ENCODE assay signal across 9 cellular contexts in genomic region chr1:96416690-96417444, GRCh38.
A peak's percentile ranks its signal among the peaks of the same experiment; 100 is the strongest.
DNase-seq lines count a peak whose midpoint lies in the region; ATAC-seq lines count a peak whose summit lies in the region.
"Had no signal": no experiment of that assay in that cellular context is flagged by ENCODE, and none has a peak within 500 bp of the region (broad histone marks: within the 10 kb centered on the region; RNA-seq: fewer than 3 reads in every experiment).

No MANE protein-coding gene starts in this region.

- no peak overlapping the region for H3K27ac Mint-ChIP-seq in activated CD4-positive, alpha-beta T cell treated with anti-CD3 and anti-CD28 coated beads, Interleukin-2, amount 10 ng/mL, durations not matched to agents 24 days and 14 days
- no peak overlapping the region for H3K27ac Mint-ChIP-seq in activated T-helper 17 cell treated with anti-CD3 and anti-CD28 coated beads, Interleukin-2, amount 50 U/mL, for 72 hours

- H3K27me3 Mint-ChIP-seq in activated CD4-positive, alpha-beta T cell treated with anti-CD3 and anti-CD28 coated beads, Interleukin-2, amount 10 ng/mL, durations not matched to agents 24 days and 14 days = no peaks in the 10 kb centered on the region
- no peaks in the 10 kb centered on the region for H3K27me3 Mint-ChIP-seq in activated T-helper 17 cell treated with anti-CD3 and anti-CD28 coated beads, Interleukin-2, amount 50 U/mL, for 72 hours

- no peaks in the 10 kb centered on the region for H3K4me1 Mint-ChIP-seq in activated CD4-positive, alpha-beta T cell treated with anti-CD3 and anti-CD28 coated beads, Interleukin-2, amount 10 ng/mL, durations not matched to agents 24 days and 14 days
- no peaks in the 10 kb centered on the region for H3K4me1 Mint-ChIP-seq in activated T-helper 17 cell treated with anti-CD3 and anti-CD28 coated beads, Interleukin-2, amount 50 U/mL, for 72 hours

- intact Hi-C loops in sciatic nerve (cut with DNase I) = no loop called here
- intact Hi-C loops in activated CD4-positive, alpha-beta T cell treated with anti-CD3 and anti-CD28 coated beads, Interleukin-2, amount 10 ng/mL, durations not matched to agents 24 days and 14 days (cut with micrococcal nuclease) = no loop called here

- no peak overlapping the region for H3K4me3 Mint-ChIP-seq in activated CD4-positive, alpha-beta T cell treated with anti-CD3 and anti-CD28 coated beads, Interleukin-2, amount 10 ng/mL, durations not matched to agents 24 days and 14 days
- H3K4me3 Mint-ChIP-seq in activated T-helper 17 cell treated with anti-CD3 and anti-CD28 coated beads, Interleukin-2, amount 50 U/mL, for 72 hours = no peak overlapping the region

- H3K36me3 Mint-ChIP-seq in activated CD4-positive, alpha-beta T cell treated with anti-CD3 and anti-CD28 coated beads, Interleukin-2, amount 10 ng/mL, durations not matched to agents 24 days and 14 days (ENCODE audit: low read depth) = no peaks in the 10 kb centered on the region
- H3K36me3 Mint-ChIP-seq in activated T-helper 17 cell treated with anti-CD3 and anti-CD28 coated beads, Interleukin-2, amount 50 U/mL, for 72 hours (ENCODE audit: low read depth) = no peaks in the 10 kb centered on the region

- DNase-seq in GM19238 (ENCODE audit: insufficient read length, low spot score) (peak; percentile 9), RPMI7951 (ENCODE audit: low read depth) (peak; percentile 35), sciatic nerve (ENCODE audit: low spot score) (no peak), DMS79 treated with DMSO at 0.1 percent for 48 hours (lab: John Stamatoyannopoulos, UW) (no peak), Ammon's horn (ENCODE audit: low spot score) (no peak)
- no peak for DNase-seq in activated CD4-positive, alpha-beta T cell treated with anti-CD3 and anti-CD28 coated beads, Interleukin-2, amount 10 ng/mL, durations not matched to agents 24 days and 14 days
- DNase-seq: activated gamma-delta T cell had no signal

- ATAC-seq in HG02870 (IDR thresholded peaks at IDR 0.05; ENCODE audit: unreplicated experiment) (peak; percentile 99), sciatic nerve (peak; percentile 55)
- ATAC-seq in activated T-helper 17 cell treated with anti-CD3 and anti-CD28 coated beads, Interleukin-2, amount 50 U/mL, for 72 hours (replicated peaks) = no peak

- H3K9me3 Mint-ChIP-seq in activated CD4-positive, alpha-beta T cell treated with anti-CD3 and anti-CD28 coated beads, Interleukin-2, amount 10 ng/mL, durations not matched to agents 24 days and 14 days = no peaks in the 10 kb centered on the region
- H3K9me3 Mint-ChIP-seq in activated T-helper 17 cell treated with anti-CD3 and anti-CD28 coated beads, Interleukin-2, amount 50 U/mL, for 72 hours = no peaks in the 10 kb centered on the region

Comparison
In these comparisons a context has a peak if more than half of its experiments do, and no peak if none do; other contexts are left out.
1. DNase-seq: peak in GM19238 (single experiment) and RPMI7951 (single experiment); none in sciatic nerve (single experiment), DMS79 treated with DMSO at 0.1 percent for 48 hours (single experiment), Ammon's horn (single experiment) and activated CD4-positive, alpha-beta T cell treated with anti-CD3 and anti-CD28 coated beads, Interleukin-2, amount 10 ng/mL, durations not matched to agents 24 days and 14 days (single experiment).